Comparison of ENCODE assay signal across 8 cellular contexts in the genomic region with DNA sequence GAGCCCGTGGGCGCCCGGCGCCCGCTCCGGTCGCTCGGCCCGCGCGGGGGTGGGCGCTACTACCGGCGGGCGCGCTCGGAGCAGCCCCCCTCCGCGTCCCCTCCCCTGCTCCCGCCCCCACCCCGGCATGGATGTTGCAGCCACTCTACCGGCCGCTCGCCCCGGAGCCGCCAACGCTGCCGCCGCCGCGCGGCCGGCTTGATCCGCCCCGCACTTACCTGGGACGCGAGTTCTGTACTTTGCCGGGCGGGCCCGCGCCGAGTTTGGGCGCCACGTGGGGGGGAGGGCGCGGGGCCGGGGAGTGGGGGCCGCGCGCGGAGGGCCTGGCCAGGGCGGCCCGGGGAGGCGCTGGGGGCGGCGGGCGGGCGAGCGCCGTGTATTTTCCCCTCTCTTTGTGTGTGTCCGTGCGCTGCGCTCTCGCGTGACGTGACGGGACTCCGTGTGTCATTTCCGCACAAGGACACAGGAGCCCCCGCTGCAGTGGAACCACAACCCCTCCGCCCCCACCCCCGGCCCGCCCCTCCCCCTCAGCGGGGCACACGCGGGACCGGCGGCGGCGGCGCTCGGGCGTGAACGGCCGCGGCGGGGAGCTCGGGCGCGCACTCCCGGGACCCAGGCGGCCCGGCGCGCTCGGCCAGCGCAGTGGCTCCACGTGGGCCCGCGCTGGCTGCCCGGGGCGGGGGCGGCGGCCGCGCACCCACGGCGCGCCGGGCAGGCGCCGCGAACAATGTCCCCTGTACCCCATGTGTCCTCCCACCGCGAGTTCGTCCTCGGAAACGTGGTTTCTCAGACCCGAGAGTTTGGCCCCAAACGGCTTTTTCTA. TPM values are rescaled to one million over a fixed set of nuclear protein-coding genes. Genes with fewer than 3 reads are reported as not detected.
DNase-seq lines count a peak whose midpoint lies in the region; ATAC-seq and TF ChIP-seq lines count a peak whose summit lies in the region.

Gene BEND3, minus strand, starts transcription at position 644 of the 823 bp plus-strand sequence. CDS start 16,230 bp downstream, outside the sequence.

- TF ChIP-seq CTCF in AG10803 (conservative IDR thresholded peaks at IDR 0.05; ENCODE audit: low read length) (no peak), MCF 10A (IDR thresholded peaks at IDR 0.05; ENCODE audit: unreplicated experiment) (no peak)

- no TSS peak for BruUV-seq in MCF 10A (replicated peaks; lab: Mats Ljungman, UMichigan)

- CTCF ChIA-PET in MCF 10A (lab: Yijun Ruan, JAX), result interaction anchor here (0.5 to 1.1 kb wide), 6 partner anchors 12 to 603 kb away, joined by 3 to 5 read pairs (median 3); no protein-coding TSS in a partner anchor

- no peaks in the 10 kb centered on the region for H3K9me3 Mint-ChIP-seq in T-helper 2 cell treated with Interferon-gamma antibody and Interleukin-4, amounts not matched to agents 5 μg/mL and 100 μg/mL, for 36 hours
- H3K9me3 Mint-ChIP-seq in MCF 10A (ENCODE audit: unreplicated experiment), result no peaks in the 10 kb centered on the region

- peak within 1 kb of the TSS; percentile 82 for H3K4me3 Mint-ChIP-seq in T-helper 2 cell treated with Interferon-gamma antibody and Interleukin-4, amounts not matched to agents 5 μg/mL and 100 μg/mL, for 36 hours
- peak within 1 kb of the TSS; percentile 71 for H3K4me3 Mint-ChIP-seq in MCF 10A (ENCODE audit: unreplicated experiment)

- no peaks in the 10 kb centered on the region for H3K36me3 Mint-ChIP-seq in T-helper 2 cell treated with Interferon-gamma antibody and Interleukin-4, amounts not matched to agents 5 μg/mL and 100 μg/mL, for 36 hours (ENCODE audit: low read depth)
- H3K36me3 Mint-ChIP-seq in MCF 10A (ENCODE audit: insufficient read depth, unreplicated experiment), result no peaks in the 10 kb centered on the region

- ATAC-seq in HG03439 (IDR thresholded peaks at IDR 0.05; ENCODE audit: unreplicated experiment), result peak; percentile 24

- DNase-seq in AG10803 (ENCODE audit: low read depth) (peak; percentile 24), GM19240 (ENCODE audit: insufficient read length, low spot score) (peak; percentile 26), MCF 10A (ENCODE audit: unreplicated experiment) (peak; percentile 38), islet precursor cell (peak; percentile 67), MV-4-11 (lab: John Stamatoyannopoulos, UW) (no peak)
- DNase-seq in T-helper 2 cell treated with Interferon-gamma antibody and Interleukin-4, amounts not matched to agents 5 μg/mL and 100 μg/mL, for 36 hours (ENCODE audit: low spot score), result peak; percentile 39
- peak; percentile 39 to 50 for DNase-seq in stimulated activated CD4-positive, alpha-beta T cell treated with anti-CD3 and anti-CD28 coated beads, Interleukin-1b, Interleukin-23, amount 100 ng/mL, for 4 hours (ENCODE audit: low read depth in 2 of 2)

- H3K4me3 ChIP-seq in AG10803 (ENCODE audit: low read length), result peak within 1 kb of the TSS; percentile 65

- peak within 1 kb of the TSS; percentile 75 for H3K27ac Mint-ChIP-seq in T-helper 2 cell treated with Interferon-gamma antibody and Interleukin-4, amounts not matched to agents 5 μg/mL and 100 μg/mL, for 36 hours
- peak within 1 kb of the TSS; percentile 23 for H3K27ac Mint-ChIP-seq in MCF 10A (ENCODE audit: low read depth, unreplicated experiment)

- intact Hi-C loops in MCF 10A (cut with micrococcal nuclease), result loop anchor here (1.0 to 10.0 kb wide), 5 partner anchors 87 to 778 kb away; partner anchors contain the start of genes MTRES1 and PDSS2

- POLR2A ChIA-PET in MCF 10A (lab: Yijun Ruan, JAX), result interaction anchor here (0.6 to 1.8 kb wide), 10 partner anchors 10 to 780 kb away, joined by 3 to 8 read pairs (median 5); partner anchors contain the start of genes MTRES1 and PDSS2

- H3K27me3 Mint-ChIP-seq in T-helper 2 cell treated with Interferon-gamma antibody and Interleukin-4, amounts not matched to agents 5 μg/mL and 100 μg/mL, for 36 hours (ENCODE audit: low read depth), result peaks cover 13% of the 10 kb centered on the region
- no peaks in the 10 kb centered on the region for H3K27me3 Mint-ChIP-seq in MCF 10A (ENCODE audit: insufficient read depth, unreplicated experiment)

- H3K4me1 Mint-ChIP-seq in T-helper 2 cell treated with Interferon-gamma antibody and Interleukin-4, amounts not matched to agents 5 μg/mL and 100 μg/mL, for 36 hours (ENCODE audit: low read depth), result peaks cover 15% of the 10 kb centered on the region
- H3K4me1 Mint-ChIP-seq in MCF 10A (ENCODE audit: insufficient read depth, unreplicated experiment), result no peaks in the 10 kb centered on the region

RNA-seq across cellular contexts. Expression of gene BEND3, which starts in this region (rescaled TPM):
- total RNA-seq in MCF 10A (2022), result 2.8 and 3.1 TPM in 2 replicates
